In genomic region chr7:121547341-121548092, GRCh38 we compare ENCODE assay signal across 8 cellular contexts.
DNase-seq lines count a peak whose midpoint lies in the region; ATAC-seq, FAIRE-seq and TF ChIP-seq lines count a peak whose summit lies in the region.

No MANE protein-coding gene starts in this region.

- intact Hi-C loops in activated CD4-positive, alpha-beta T cell treated with anti-CD3 and anti-CD28 coated beads, Interleukin-2, amount 10 ng/mL, durations not matched to agents 24 days and 14 days (cut with micrococcal nuclease), result loop anchor here (1.0 to 10.0 kb wide), 4 partner anchors 151 to 563 kb away; partner anchors contain the start of genes CPED1 and FAM3C

- peak; percentile 94 for FAIRE-seq in endometrium (lab: Jason Lieb, UNC)

- no peaks in the 10 kb centered on the region for H3K9me3 ChIP-seq in Peyer's patch

- no peaks in the 10 kb centered on the region for H3K4me1 ChIP-seq in GM23338 (ENCODE audit: insufficient read depth)
- peaks cover 0 to 2% (median 0%) of the 10 kb centered on the region in 4 donors for H3K4me1 ChIP-seq in Peyer's patch

- no peaks in the 10 kb centered on the region for H3F3A ChIP-seq in GM23338 (replicated peaks; ENCODE audit: low read depth)

- TF ChIP-seq CTCF in GM23338 (conservative IDR thresholded peaks at IDR 0.05; ENCODE audit: low read depth in 2 of 2) (peak; percentile 84 to 92), LNCAP (IDR thresholded peaks at IDR 0.05) (peak; percentile 69), Peyer's patch (IDR thresholded peaks at IDR 0.05) (peak; percentile 31 to 95 (median 82))

- H3K27me3 ChIP-seq in GM23338 (ENCODE audit: insufficient read depth) (no peaks in the 10 kb centered on the region), Peyer's patch (no peaks in the 10 kb centered on the region)

- H3K36me3 Mint-ChIP-seq in activated CD4-positive, alpha-beta T cell treated with anti-CD3 and anti-CD28 coated beads, Interleukin-2, amount 10 ng/mL, durations not matched to agents 24 days and 14 days (ENCODE audit: low read depth), result peaks cover 16% of the 10 kb centered on the region
- peaks cover 14% of the 10 kb centered on the region for H3K36me3 Mint-ChIP-seq in GM23338 (ENCODE audit: low read depth)

- peak; percentile 76 for ATAC-seq in GM23338

- peaks cover under 1% of the 10 kb centered on the region for H3K27me3 Mint-ChIP-seq in activated CD4-positive, alpha-beta T cell treated with anti-CD3 and anti-CD28 coated beads, Interleukin-2, amount 10 ng/mL, durations not matched to agents 24 days and 14 days
- H3K27me3 Mint-ChIP-seq in GM23338 (ENCODE audit: insufficient read depth, low read depth, poor library complexity), result peaks cover 2% of the 10 kb centered on the region

- no peak overlapping the region for H3K4me3 Mint-ChIP-seq in activated CD4-positive, alpha-beta T cell treated with anti-CD3 and anti-CD28 coated beads, Interleukin-2, amount 10 ng/mL, durations not matched to agents 24 days and 14 days
- no peak overlapping the region for H3K4me3 Mint-ChIP-seq in GM23338

- peak; percentile 66 for DNase-seq in activated CD4-positive, alpha-beta T cell treated with anti-CD3 and anti-CD28 coated beads, Interleukin-2, amount 10 ng/mL, durations not matched to agents 24 days and 14 days
- no peak for DNase-seq in activated CD4-positive, alpha-beta T cell treated with anti-CD3 and anti-CD28 coated beads for 1 hour
- DNase-seq in GM23338 (ENCODE audit: low spot score) (peak; percentile 80), Peyer's patch (no peak), middle frontal gyrus (ENCODE audit: extremely low spot score, low spot score) (peak; percentile 76)
- no peak for DNase-seq in activated T-cell treated with anti-CD3 and anti-CD28 coated beads, Interleukin-2, amount 50 U/mL, for 1 hour

- peaks cover 6% of the 10 kb centered on the region for H3K9me3 Mint-ChIP-seq in activated CD4-positive, alpha-beta T cell treated with anti-CD3 and anti-CD28 coated beads, Interleukin-2, amount 10 ng/mL, durations not matched to agents 24 days and 14 days
- H3K9me3 Mint-ChIP-seq in GM23338, result peaks cover 21% of the 10 kb centered on the region

- H3K4me1 Mint-ChIP-seq in activated CD4-positive, alpha-beta T cell treated with anti-CD3 and anti-CD28 coated beads, Interleukin-2, amount 10 ng/mL, durations not matched to agents 24 days and 14 days, result peaks cover 40% of the 10 kb centered on the region
- H3K4me1 Mint-ChIP-seq in GM23338, result peaks cover 2% of the 10 kb centered on the region; the same call in 1 of the 3 replicates

- H2AFZ ChIP-seq in GM23338, result no peak overlapping the region

- H3K79me2 ChIP-seq in GM23338 (replicated peaks; ENCODE audit: insufficient read depth), result no peaks in the 10 kb centered on the region

- 0 out of 2 replicates have a peak, but pooled peaks cover 2% of the 10 kb centered on the region for H3K9me2 ChIP-seq in GM23338 (ENCODE audit: insufficient read depth)

- no peak for TF ChIP-seq POLR2A in Peyer's patch (IDR thresholded peaks at IDR 0.05)

- H3K36me3 ChIP-seq in GM23338 (ENCODE audit: insufficient read depth) (no peaks in the 10 kb centered on the region), Peyer's patch (no peaks in the 10 kb centered on the region)

- H3K27ac ChIP-seq in GM23338 (ENCODE audit: low read depth) (no peak overlapping the region), Peyer's patch (no peak overlapping the region)

- H3K4me2 ChIP-seq in GM23338, result no peak overlapping the region

- H3K27ac Mint-ChIP-seq in activated CD4-positive, alpha-beta T cell treated with anti-CD3 and anti-CD28 coated beads, Interleukin-2, amount 10 ng/mL, durations not matched to agents 24 days and 14 days, result peak overlapping the region; percentile 34
- H3K27ac Mint-ChIP-seq in GM23338, result no peak overlapping the region

- no peaks in the 10 kb centered on the region for H4K20me1 ChIP-seq in GM23338 (replicated peaks; ENCODE audit: insufficient read depth)

- H3K4me3 ChIP-seq in GM23338 (no peak overlapping the region), Peyer's patch (no peak overlapping the region)

TF ChIP-seq in GM23338, 12 proteins besides CTCF, POLR2A, EP300 and RAD21:
- TF ChIP-seq JUNB (IDR thresholded peaks at IDR 0.05; ENCODE audit: unreplicated experiment) (no peak), CREB1 (CRISPR knock-in tag; IDR thresholded peaks at IDR 0.05; ENCODE audit: low read depth) (0 out of 2 replicates have a peak, but pooled peaks have one; percentile 42)

Comparison
In these comparisons a context has a peak if more than half of its experiments do, and no peak if none do; other contexts are left out.
1. DNase-seq: peak in activated CD4-positive, alpha-beta T cell treated with anti-CD3 and anti-CD28 coated beads, Interleukin-2, amount 10 ng/mL, durations not matched to agents 24 days and 14 days (single experiment), GM23338 (single experiment) and middle frontal gyrus (single experiment); none in activated CD4-positive, alpha-beta T cell treated with anti-CD3 and anti-CD28 coated beads for 1 hour (single experiment), Peyer's patch (0 of 3) and activated T-cell treated with anti-CD3 and anti-CD28 coated beads, Interleukin-2, amount 50 U/mL, for 1 hour (single experiment).
2. Peak in every context shown above with its lines, with median percentiles within 50 percentile points of each other: CTCF ChIP-seq.